ENCODE assay signal across 8 cellular contexts in genomic region chr14:49633650-49634546, GRCh38. TPM values are rescaled to one million over a fixed set of nuclear protein-coding genes. Genes with fewer than 3 reads are reported as not detected.
DNase-seq lines count a peak whose midpoint lies in the region; ATAC-seq, FAIRE-seq and TF ChIP-seq lines count a peak whose summit lies in the region.

No MANE protein-coding gene starts in this region.

- intact Hi-C loops in CD14-positive monocyte (cut with micrococcal nuclease) (loop anchor here (2.0 to 10.0 kb wide), 3 partner anchors 37 to 131 kb away; partner anchors contain the start of genes KLHDC1 (in 1 of the 2), KLHDC2 (in 1 of the 2) and LRR1 (in 1 of the 2)), HepG2 (cut with micrococcal nuclease; ENCODE audit: unreplicated experiment) (loop anchor here (1.0 kb wide), 4 partner anchors 87 to 218 kb away; partner anchors contain the start of genes KLHDC2 and NEMF)
- intact Hi-C loops in activated CD4-positive, alpha-beta T cell treated with anti-CD3 and anti-CD28 coated beads, Interleukin-2, amount 10 ng/mL, durations not matched to agents 24 days and 14 days (cut with micrococcal nuclease) = loop anchor here (1.0 to 10.0 kb wide), 9 partner anchors 14 to 1191 kb away; partner anchors contain the start of genes DMAC2L, KLHDC1, KLHDC2 and L2HGDH

- peaks cover 54% of the 10 kb centered on the region for H3K4me1 ChIP-seq in HepG2 (ENCODE audit: insufficient read depth, low read length)

- H2AFZ ChIP-seq in HepG2 (ENCODE audit: low read length) = no peak overlapping the region

- TF ChIP-seq EP300 in HepG2 (IDR thresholded peaks at IDR 0.05; ENCODE audit: low read depth in 2 of 2, low read length in 2 of 2) (no peak), HepG2 (CRISPR knock-in tag; IDR thresholded peaks at IDR 0.05; ENCODE audit: borderline replicate concordance) (no peak; the same call in 1 of the 2 replicates)

- TF ChIP-seq POLR2A in HepG2 (IDR thresholded peaks at IDR 0.05; ENCODE audit: insufficient read depth in 1 of 2, low read depth in 2 of 2, low read length in 2 of 2) = peak; percentile 74 to 83

- peak overlapping the region; percentile 82 for H3K4me2 ChIP-seq in HepG2 (ENCODE audit: low read depth, low read length)

- 0 out of 2 replicates have a peak, but pooled peaks cover 6% of the 10 kb centered on the region for H4K20me1 ChIP-seq in HepG2 (ENCODE audit: insufficient read depth, low read length)

- ATAC-seq in GM19328 (IDR thresholded peaks at IDR 0.05; ENCODE audit: unreplicated experiment) = peak; percentile 68
- peak; percentile 67 for ATAC-seq in HG03469 (IDR thresholded peaks at IDR 0.05; ENCODE audit: unreplicated experiment)
- ATAC-seq in HepG2 = peak; percentile 85

- BruUV-seq in HepG2 (replicated peaks; lab: Mats Ljungman, UMichigan) = no TSS peak

- POLR2A ChIA-PET in HepG2 (lab: Yijun Ruan, JAX) = interaction anchor here (0.6 to 4.0 kb wide), 23 partner anchors 8 to 370 kb away, joined by 3 to 76 read pairs (median 4); partner anchors contain the start of genes KLHDC1, KLHDC2, LRR1 and MGAT2

- H3K9me3 Mint-ChIP-seq in CD14-positive monocyte = no peaks in the 10 kb centered on the region
- H3K9me3 Mint-ChIP-seq in activated CD4-positive, alpha-beta T cell treated with anti-CD3 and anti-CD28 coated beads, Interleukin-2, amount 10 ng/mL, durations not matched to agents 24 days and 14 days = no peaks in the 10 kb centered on the region

- CTCF ChIA-PET in HepG2 (lab: Yijun Ruan, JAX; ENCODE audit: low intra/inter-chr PET ratio, low total read pairs) = interaction anchor here (1.1 to 2.6 kb wide), 4 partner anchors 14 to 196 kb away, joined by 3 to 11 read pairs (median 4); partner anchors contain the start of genes MGAT2, RPL36AL and RPS29

- H3K36me3 Mint-ChIP-seq in CD14-positive monocyte = peaks cover 13 to 19% of the 10 kb centered on the region in 2 donors
- peaks cover 37% of the 10 kb centered on the region for H3K36me3 Mint-ChIP-seq in activated CD4-positive, alpha-beta T cell treated with anti-CD3 and anti-CD28 coated beads, Interleukin-2, amount 10 ng/mL, durations not matched to agents 24 days and 14 days (ENCODE audit: low read depth)

- no peaks in the 10 kb centered on the region for H3K9me3 ChIP-seq in HepG2 (ENCODE audit: low read length)

- in situ Hi-C loops in HepG2 (cut with HindIII; ENCODE audit: extremely low pct_ligation_motif_present, low pct_unique_long_range_greater_than_20kb) = loop anchor here (5.0 to 10.0 kb wide), 2 partner anchors 133 to 201 kb away; partner anchors contain the start of gene KLHDC2

- H3K4me3 ChIP-seq in coronary artery = peak overlapping the region; percentile 83
- peak overlapping the region; percentile 87 to 99 (median 96) for H3K4me3 ChIP-seq in HepG2 (replicated peaks in 1 of 3; ENCODE audit: insufficient read depth in 1 of 3, low read depth in 2 of 3, low read length in 3 of 3)

- WGBS in HepG2 (ENCODE audit: low lambda C conversion rate) = 0% methylated on average over 7 of the region's 99 CpGs

- H3K36me3 ChIP-seq in HepG2 (replicated peaks in 1 of 2; ENCODE audit: control insufficient read depth in 1 of 2, insufficient read depth in 2 of 2, low read length in 2 of 2) = peaks cover 1 to 8% of the 10 kb centered on the region in 2 experiments; a peak in 3 of 5 replicates

- DNase-seq in CD14-positive monocyte (ENCODE audit: low spot score) = peak; percentile 91
- DNase-seq in NCI-H524 treated with DMSO at 0.1 percent for 48 hours (lab: John Stamatoyannopoulos, UW) = peak; percentile 85
- peak; percentile 98 for DNase-seq in activated CD4-positive, alpha-beta T cell treated with anti-CD3 and anti-CD28 coated beads, Interleukin-2, amount 10 ng/mL, durations not matched to agents 24 days and 14 days
- peak; percentile 96 for DNase-seq in coronary artery (ENCODE audit: low spot score)
- DNase-seq in HepG2 (ENCODE audit: low spot score) = peak; percentile 89
- peak; percentile 87 to 91 for DNase-seq in stimulated activated CD4-positive, alpha-beta T cell treated with anti-CD3 and anti-CD28 coated beads, Interleukin-2, amount 100 ng/mL, for 48 hours

- FAIRE-seq in HepG2 (lab: Jason Lieb, UNC) = no peak

- TF ChIP-seq CTCF in CD14-positive monocyte (IDR thresholded peaks at IDR 0.05) = peak; percentile 93
- peak; percentile 64 for TF ChIP-seq CTCF in coronary artery (IDR thresholded peaks at IDR 0.05)
- peak; percentile 99 for TF ChIP-seq CTCF in HepG2 (CRISPR knock-in tag; IDR thresholded peaks at IDR 0.05)

- H3K4me1 Mint-ChIP-seq in CD14-positive monocyte = peaks cover 51% of the 10 kb centered on the region
- H3K4me1 Mint-ChIP-seq in activated CD4-positive, alpha-beta T cell treated with anti-CD3 and anti-CD28 coated beads, Interleukin-2, amount 10 ng/mL, durations not matched to agents 24 days and 14 days = peaks cover 29% of the 10 kb centered on the region

- peak overlapping the region; percentile 98 to 99 for H3K4me3 Mint-ChIP-seq in CD14-positive monocyte
- H3K4me3 Mint-ChIP-seq in activated CD4-positive, alpha-beta T cell treated with anti-CD3 and anti-CD28 coated beads, Interleukin-2, amount 10 ng/mL, durations not matched to agents 24 days and 14 days = peak overlapping the region; percentile 99

- peak; percentile 93 for TF ChIP-seq RAD21 in HepG2 (CRISPR knock-in tag; IDR thresholded peaks at IDR 0.05)

- peak overlapping the region; percentile 88 to 95 (median 93) for H3K27ac Mint-ChIP-seq in CD14-positive monocyte
- H3K27ac Mint-ChIP-seq in activated CD4-positive, alpha-beta T cell treated with anti-CD3 and anti-CD28 coated beads, Interleukin-2, amount 10 ng/mL, durations not matched to agents 24 days and 14 days = peak overlapping the region; percentile 93

- H3K27ac ChIP-seq in coronary artery (peak overlapping the region; percentile 94 to 100), HepG2 (ENCODE audit: extremely low read length, insufficient read depth, low read length) (peak overlapping the region; percentile 93)

- H3K9ac ChIP-seq in HepG2 (ENCODE audit: insufficient read depth, low read depth, low read length) = peak overlapping the region; percentile 94

- no peaks in the 10 kb centered on the region; a peak in 1 of 5 replicates for H3K27me3 ChIP-seq in HepG2 (ENCODE audit: control insufficient read depth in 1 of 2, insufficient read depth in 2 of 2, low read length in 2 of 2)

- H3K27me3 Mint-ChIP-seq in CD14-positive monocyte (ENCODE audit: low read depth in 3 of 3) = peaks cover 0 to 6% (median 0%) of the 10 kb centered on the region in 3 donors
- H3K27me3 Mint-ChIP-seq in activated CD4-positive, alpha-beta T cell treated with anti-CD3 and anti-CD28 coated beads, Interleukin-2, amount 10 ng/mL, durations not matched to agents 24 days and 14 days = no peaks in the 10 kb centered on the region

- peaks cover 72% of the 10 kb centered on the region for H3K79me2 ChIP-seq in HepG2 (ENCODE audit: insufficient read depth, low read length)

RNA-seq across cellular contexts. Expression of gene DNAAF2, which starts 1.1 kb away (rescaled TPM):
- polyA plus RNA-seq in CD14-positive monocyte (1 to 10 TPM; 6.8 to 6.9 TPM), HepG2 (2011; rRNA removed) (6.1 TPM in 2 replicates)
- 12.3 and 12.5 TPM in 2 replicates for total RNA-seq in activated CD4-positive, alpha-beta T cell treated with anti-CD3 and anti-CD28 coated beads, Interleukin-2, amount 10 ng/mL, durations not matched to agents 24 days and 14 days
- 13.6 and 17.9 TPM in 2 replicates for total RNA-seq in HepG2 (2016; rRNA removed; fragmentation: Illumina TruSeq; extraction: Trizol)
- total RNA-seq in HepG2 (2016; cell fraction: cytosol; rRNA removed; fragmentation: Illumina TruSeq; extraction: Trizol; ENCODE audit: low read depth) = 4.8 and 5.7 TPM in 2 replicates
- 14.5 and 17.7 TPM in 2 replicates for total RNA-seq in HepG2 (2016; cell fraction: insoluble cytoplasmic fraction; rRNA removed; fragmentation: Illumina TruSeq; extraction: Trizol)
- 10.8 and 12.3 TPM in 2 replicates for total RNA-seq in HepG2 (2016; cell fraction: membrane; rRNA removed; fragmentation: Illumina TruSeq; extraction: Trizol)
- 7.0 and 8.3 TPM in 2 replicates for total RNA-seq in HepG2 (2016; cell fraction: nucleus; rRNA removed; fragmentation: Illumina TruSeq; extraction: Trizol)
- 4.9 and 5.2 TPM in 2 replicates for polyA plus RNA-seq in HepG2 (2011; cell fraction: cytosol; rRNA removed)
- polyA plus RNA-seq in HepG2 (2011; cell fraction: nucleus; rRNA removed) = 2.5 and 2.7 TPM in 2 replicates
- polyA plus RNA-seq in HepG2 (2012) = 7.4 and 8.1 TPM in 2 replicates
- polyA plus RNA-seq in HepG2 (2016; cell fraction: cytosol; fragmentation: Illumina TruSeq; extraction: Trizol; ENCODE audit: low read depth) = 3.3 and 4.7 TPM in 2 replicates
- 17.1 and 19.1 TPM in 2 replicates for polyA plus RNA-seq in HepG2 (2016; cell fraction: insoluble cytoplasmic fraction; fragmentation: Illumina TruSeq; extraction: Trizol; ENCODE audit: low read depth)
- polyA plus RNA-seq in HepG2 (2016; cell fraction: membrane; fragmentation: Illumina TruSeq; extraction: Trizol; ENCODE audit: low read depth) = 7.1 and 7.4 TPM in 2 replicates
- polyA plus RNA-seq in HepG2 (2016; cell fraction: nucleus; fragmentation: Illumina TruSeq; extraction: Trizol; ENCODE audit: insufficient read depth, low read depth) = 9.5 and 10.7 TPM in 2 replicates
- polyA minus RNA-seq in HepG2 (2011; rRNA and poly(A)+ RNA removed; ENCODE audit: low replicate concordance) = 2.7 and 3.1 TPM in 2 replicates
- 3.6 and 4.2 TPM in 2 replicates for polyA minus RNA-seq in HepG2 (2011; cell fraction: cytosol; rRNA and poly(A)+ RNA removed)
- 3.1 and 4.5 TPM in 2 replicates for polyA minus RNA-seq in HepG2 (2011; cell fraction: nucleus; rRNA and poly(A)+ RNA removed)

RNA-seq across cellular contexts. Expression of gene MGAT2, which starts 13.3 kb away (rescaled TPM):
- 10 to 100 TPM; 36.3 to 38.0 TPM for polyA plus RNA-seq in CD14-positive monocyte
- total RNA-seq in activated CD4-positive, alpha-beta T cell treated with anti-CD3 and anti-CD28 coated beads, Interleukin-2, amount 10 ng/mL, durations not matched to agents 24 days and 14 days = 45.6 and 48.5 TPM in 2 replicates
- total RNA-seq in HepG2 (2016; rRNA removed; fragmentation: Illumina TruSeq; extraction: Trizol) = 47.2 and 51.9 TPM in 2 replicates
- total RNA-seq in HepG2 (2016; cell fraction: cytosol; rRNA removed; fragmentation: Illumina TruSeq; extraction: Trizol; ENCODE audit: low read depth) = 11.1 and 14.0 TPM in 2 replicates
- 50.9 and 51.9 TPM in 2 replicates for total RNA-seq in HepG2 (2016; cell fraction: insoluble cytoplasmic fraction; rRNA removed; fragmentation: Illumina TruSeq; extraction: Trizol)
- 47.8 and 48.8 TPM in 2 replicates for total RNA-seq in HepG2 (2016; cell fraction: membrane; rRNA removed; fragmentation: Illumina TruSeq; extraction: Trizol)
- total RNA-seq in HepG2 (2016; cell fraction: nucleus; rRNA removed; fragmentation: Illumina TruSeq; extraction: Trizol) = 35.6 and 35.7 TPM in 2 replicates
- polyA plus RNA-seq in HepG2 (2011; rRNA removed) = 12.4 and 12.9 TPM in 2 replicates
- polyA plus RNA-seq in HepG2 (2011; cell fraction: cytosol; rRNA removed) = 11.6 and 13.5 TPM in 2 replicates
- 4.6 and 5.3 TPM in 2 replicates for polyA plus RNA-seq in HepG2 (2011; cell fraction: nucleus; rRNA removed)
- polyA plus RNA-seq in HepG2 (2012) = 4.2 and 5.5 TPM in 2 replicates
- 9.6 and 11.4 TPM in 2 replicates for polyA plus RNA-seq in HepG2 (2016; cell fraction: cytosol; fragmentation: Illumina TruSeq; extraction: Trizol; ENCODE audit: low read depth)
- polyA plus RNA-seq in HepG2 (2016; cell fraction: insoluble cytoplasmic fraction; fragmentation: Illumina TruSeq; extraction: Trizol; ENCODE audit: low read depth) = 42.7 and 53.6 TPM in 2 replicates
- 30.4 and 34.7 TPM in 2 replicates for polyA plus RNA-seq in HepG2 (2016; cell fraction: membrane; fragmentation: Illumina TruSeq; extraction: Trizol; ENCODE audit: low read depth)
- polyA plus RNA-seq in HepG2 (2016; cell fraction: nucleus; fragmentation: Illumina TruSeq; extraction: Trizol; ENCODE audit: insufficient read depth, low read depth) = 41.5 and 42.4 TPM in 2 replicates
- polyA minus RNA-seq in HepG2 (2011; rRNA and poly(A)+ RNA removed; ENCODE audit: low replicate concordance) = 13.7 and 21.0 TPM in 2 replicates
- 14.9 and 15.9 TPM in 2 replicates for polyA minus RNA-seq in HepG2 (2011; cell fraction: cytosol; rRNA and poly(A)+ RNA removed)
- polyA minus RNA-seq in HepG2 (2011; cell fraction: nucleus; rRNA and poly(A)+ RNA removed) = 10.3 and 10.8 TPM in 2 replicates

RNA-seq across cellular contexts. Expression of gene RPL36AL, which starts 13.5 kb away (rescaled TPM):
- polyA plus RNA-seq in CD14-positive monocyte = 100 to 1,000 TPM; 408 to 454 TPM
- total RNA-seq in activated CD4-positive, alpha-beta T cell treated with anti-CD3 and anti-CD28 coated beads, Interleukin-2, amount 10 ng/mL, durations not matched to agents 24 days and 14 days = 221 and 229 TPM in 2 replicates
- 294 and 383 TPM in 2 replicates for total RNA-seq in HepG2 (2016; rRNA removed; fragmentation: Illumina TruSeq; extraction: Trizol)
- 88.6 and 90.1 TPM in 2 replicates for total RNA-seq in HepG2 (2016; cell fraction: cytosol; rRNA removed; fragmentation: Illumina TruSeq; extraction: Trizol; ENCODE audit: low read depth)
- total RNA-seq in HepG2 (2016; cell fraction: insoluble cytoplasmic fraction; rRNA removed; fragmentation: Illumina TruSeq; extraction: Trizol) = 283 and 392 TPM in 2 replicates
- 101 and 102 TPM in 2 replicates for total RNA-seq in HepG2 (2016; cell fraction: membrane; rRNA removed; fragmentation: Illumina TruSeq; extraction: Trizol)
- 94.7 and 104 TPM in 2 replicates for total RNA-seq in HepG2 (2016; cell fraction: nucleus; rRNA removed; fragmentation: Illumina TruSeq; extraction: Trizol)
- 84.2 and 90.0 TPM in 2 replicates for polyA plus RNA-seq in HepG2 (2011; rRNA removed)
- 86.6 and 126 TPM in 2 replicates for polyA plus RNA-seq in HepG2 (2011; cell fraction: cytosol; rRNA removed)
- 25.3 and 33.1 TPM in 2 replicates for polyA plus RNA-seq in HepG2 (2011; cell fraction: nucleus; rRNA removed)
- polyA plus RNA-seq in HepG2 (2012) = 175 and 257 TPM in 2 replicates
- polyA plus RNA-seq in HepG2 (2016; cell fraction: cytosol; fragmentation: Illumina TruSeq; extraction: Trizol; ENCODE audit: low read depth) = 98.6 and 103 TPM in 2 replicates
- polyA plus RNA-seq in HepG2 (2016; cell fraction: insoluble cytoplasmic fraction; fragmentation: Illumina TruSeq; extraction: Trizol; ENCODE audit: low read depth) = 442 and 461 TPM in 2 replicates
- polyA plus RNA-seq in HepG2 (2016; cell fraction: membrane; fragmentation: Illumina TruSeq; extraction: Trizol; ENCODE audit: low read depth) = 108 and 109 TPM in 2 replicates
- 176 and 178 TPM in 2 replicates for polyA plus RNA-seq in HepG2 (2016; cell fraction: nucleus; fragmentation: Illumina TruSeq; extraction: Trizol; ENCODE audit: insufficient read depth, low read depth)
- 4.9 and 21.4 TPM in 2 replicates for polyA minus RNA-seq in HepG2 (2011; rRNA and poly(A)+ RNA removed; ENCODE audit: low replicate concordance)
- polyA minus RNA-seq in HepG2 (2011; cell fraction: cytosol; rRNA and poly(A)+ RNA removed) = 35.3 and 38.6 TPM in 2 replicates
- 19.6 and 28.7 TPM in 2 replicates for polyA minus RNA-seq in HepG2 (2011; cell fraction: nucleus; rRNA and poly(A)+ RNA removed)

RNA-seq across cellular contexts. Expression of gene LRR1, which starts 35.2 kb away (rescaled TPM):
- 10 to 100 TPM; 10.5 to 12.7 TPM for polyA plus RNA-seq in CD14-positive monocyte
- 47.7 and 50.4 TPM in 2 replicates for total RNA-seq in activated CD4-positive, alpha-beta T cell treated with anti-CD3 and anti-CD28 coated beads, Interleukin-2, amount 10 ng/mL, durations not matched to agents 24 days and 14 days
- total RNA-seq in HepG2 (2016; rRNA removed; fragmentation: Illumina TruSeq; extraction: Trizol) = 36.2 and 49.8 TPM in 2 replicates
- 25.3 and 29.2 TPM in 2 replicates for total RNA-seq in HepG2 (2016; cell fraction: cytosol; rRNA removed; fragmentation: Illumina TruSeq; extraction: Trizol; ENCODE audit: low read depth)
- 37.2 and 49.2 TPM in 2 replicates for total RNA-seq in HepG2 (2016; cell fraction: insoluble cytoplasmic fraction; rRNA removed; fragmentation: Illumina TruSeq; extraction: Trizol)
- total RNA-seq in HepG2 (2016; cell fraction: membrane; rRNA removed; fragmentation: Illumina TruSeq; extraction: Trizol) = 30.8 and 32.4 TPM in 2 replicates
- 18.7 and 21.3 TPM in 2 replicates for total RNA-seq in HepG2 (2016; cell fraction: nucleus; rRNA removed; fragmentation: Illumina TruSeq; extraction: Trizol)
- polyA plus RNA-seq in HepG2 (2011; rRNA removed) = 3.9 and 7.0 TPM in 2 replicates
- polyA plus RNA-seq in HepG2 (2011; cell fraction: cytosol; rRNA removed) = 4.2 and 4.3 TPM in 2 replicates
- polyA plus RNA-seq in HepG2 (2011; cell fraction: nucleus; rRNA removed) = 1.9 and 2.1 TPM in 2 replicates
- 4.8 and 6.0 TPM in 2 replicates for polyA plus RNA-seq in HepG2 (2012)
- polyA plus RNA-seq in HepG2 (2016; cell fraction: cytosol; fragmentation: Illumina TruSeq; extraction: Trizol; ENCODE audit: low read depth) = 14.3 and 17.0 TPM in 2 replicates
- polyA plus RNA-seq in HepG2 (2016; cell fraction: insoluble cytoplasmic fraction; fragmentation: Illumina TruSeq; extraction: Trizol; ENCODE audit: low read depth) = 36.2 and 39.0 TPM in 2 replicates
- polyA plus RNA-seq in HepG2 (2016; cell fraction: membrane; fragmentation: Illumina TruSeq; extraction: Trizol; ENCODE audit: low read depth) = 16.8 and 17.0 TPM in 2 replicates
- polyA plus RNA-seq in HepG2 (2016; cell fraction: nucleus; fragmentation: Illumina TruSeq; extraction: Trizol; ENCODE audit: insufficient read depth, low read depth) = 17.4 and 22.9 TPM in 2 replicates
- polyA minus RNA-seq in HepG2 (2011; rRNA and poly(A)+ RNA removed; ENCODE audit: low replicate concordance) = 6.5 and 13.4 TPM in 2 replicates
- 3.0 and 4.6 TPM in 2 replicates for polyA minus RNA-seq in HepG2 (2011; cell fraction: cytosol; rRNA and poly(A)+ RNA removed)
- polyA minus RNA-seq in HepG2 (2011; cell fraction: nucleus; rRNA and poly(A)+ RNA removed) = 9.0 and 10.3 TPM in 2 replicates

RNA-seq across cellular contexts. Expression of gene RPS29, which starts 47.7 kb away (rescaled TPM):
- 1,000 to 10,000 TPM; 2,325 to 2,965 TPM for polyA plus RNA-seq in CD14-positive monocyte
- 1,960 and 2,033 TPM in 2 replicates for total RNA-seq in activated CD4-positive, alpha-beta T cell treated with anti-CD3 and anti-CD28 coated beads, Interleukin-2, amount 10 ng/mL, durations not matched to agents 24 days and 14 days
- 3,901 and 4,303 TPM in 2 replicates for total RNA-seq in HepG2 (2016; rRNA removed; fragmentation: Illumina TruSeq; extraction: Trizol)
- 8,184 and 8,598 TPM in 2 replicates for total RNA-seq in HepG2 (2016; cell fraction: cytosol; rRNA removed; fragmentation: Illumina TruSeq; extraction: Trizol; ENCODE audit: low read depth)
- total RNA-seq in HepG2 (2016; cell fraction: insoluble cytoplasmic fraction; rRNA removed; fragmentation: Illumina TruSeq; extraction: Trizol) = 4,185 and 4,312 TPM in 2 replicates
- total RNA-seq in HepG2 (2016; cell fraction: membrane; rRNA removed; fragmentation: Illumina TruSeq; extraction: Trizol) = 10,515 and 11,473 TPM in 2 replicates
- 1,563 and 1,683 TPM in 2 replicates for total RNA-seq in HepG2 (2016; cell fraction: nucleus; rRNA removed; fragmentation: Illumina TruSeq; extraction: Trizol)
- polyA plus RNA-seq in HepG2 (2011; rRNA removed) = 7,896 and 8,215 TPM in 2 replicates
- 23,106 and 23,761 TPM in 2 replicates for polyA plus RNA-seq in HepG2 (2011; cell fraction: cytosol; rRNA removed)
- polyA plus RNA-seq in HepG2 (2011; cell fraction: nucleus; rRNA removed) = 3,131 and 3,133 TPM in 2 replicates
- 7,846 and 11,802 TPM in 2 replicates for polyA plus RNA-seq in HepG2 (2012)
- 7,461 and 7,652 TPM in 2 replicates for polyA plus RNA-seq in HepG2 (2016; cell fraction: cytosol; fragmentation: Illumina TruSeq; extraction: Trizol; ENCODE audit: low read depth)
- polyA plus RNA-seq in HepG2 (2016; cell fraction: insoluble cytoplasmic fraction; fragmentation: Illumina TruSeq; extraction: Trizol; ENCODE audit: low read depth) = 2,305 and 2,788 TPM in 2 replicates
- 6,369 and 7,188 TPM in 2 replicates for polyA plus RNA-seq in HepG2 (2016; cell fraction: membrane; fragmentation: Illumina TruSeq; extraction: Trizol; ENCODE audit: low read depth)
- 1,882 and 2,182 TPM in 2 replicates for polyA plus RNA-seq in HepG2 (2016; cell fraction: nucleus; fragmentation: Illumina TruSeq; extraction: Trizol; ENCODE audit: insufficient read depth, low read depth)
- 1,545 and 1,558 TPM in 2 replicates for polyA minus RNA-seq in HepG2 (2011; rRNA and poly(A)+ RNA removed; ENCODE audit: low replicate concordance)
- 502 and 598 TPM in 2 replicates for polyA minus RNA-seq in HepG2 (2011; cell fraction: cytosol; rRNA and poly(A)+ RNA removed)
- 266 and 310 TPM in 2 replicates for polyA minus RNA-seq in HepG2 (2011; cell fraction: nucleus; rRNA and poly(A)+ RNA removed)

Comparison
In these comparisons a context has a peak if more than half of its experiments do, and no peak if none do; other contexts are left out.
1. Peak in every context shown above with its lines: DNase-seq, ATAC-seq, H3K4me3 ChIP-seq and H3K27ac ChIP-seq.